In genomic region chr20:48797275-48797825, GRCh38 we compare ENCODE assay signal across 9 cellular contexts. TPM values are rescaled to one million over a fixed set of nuclear protein-coding genes. Genes with fewer than 3 reads are reported as not detected.
DNase-seq lines count a peak whose midpoint lies in the region; ATAC-seq and TF ChIP-seq lines count a peak whose summit lies in the region.
"Had no signal": no experiment of that assay in that cellular context is flagged by ENCODE, and none has a peak within 500 bp of the region (broad histone marks: within the 10 kb centered on the region; RNA-seq: fewer than 3 reads in every experiment).

No MANE protein-coding gene starts in this region.

- H3K4me2 ChIP-seq in neuronal stem cell (ENCODE audit: insufficient read depth, low read length, poor library complexity, severe bottlenecking), result no peak overlapping the region

- H3K4me3 Mint-ChIP-seq in CD8-positive, alpha-beta T cell, result no peak overlapping the region
- peak overlapping the region; percentile 80 for H3K4me3 Mint-ChIP-seq in T-helper 17 cell

- peak overlapping the region; percentile 82 for H3K18ac ChIP-seq in neuronal stem cell (ENCODE audit: low read length)

- H2BK15ac ChIP-seq in neuronal stem cell (ENCODE audit: low read length), result no peak overlapping the region

- no peaks in the 10 kb centered on the region for H3K36me3 ChIP-seq in CD8-positive, alpha-beta T cell (ENCODE audit: insufficient read depth, low read length)
- peaks cover 0 to 5% (median 0%) of the 10 kb centered on the region in 9 donors for H3K36me3 ChIP-seq in heart left ventricle
- H3K36me3 ChIP-seq in neuronal stem cell (replicated peaks in 1 of 2; ENCODE audit: control insufficient read depth in 2 of 2, insufficient read depth in 2 of 2, low read length in 2 of 2), result peaks cover 0 to 8% of the 10 kb centered on the region in 2 donors

- no peaks in the 10 kb centered on the region for H3K9me3 Mint-ChIP-seq in CD8-positive, alpha-beta T cell

- H3K36me3 Mint-ChIP-seq in CD8-positive, alpha-beta T cell, result peaks cover 21% of the 10 kb centered on the region
- H3K36me3 Mint-ChIP-seq in T-helper 17 cell (ENCODE audit: low read depth), result peaks cover 3% of the 10 kb centered on the region

- H3K4me1 Mint-ChIP-seq in CD8-positive, alpha-beta T cell (ENCODE audit: low read depth), result peaks cover 87% of the 10 kb centered on the region
- H3K4me1 Mint-ChIP-seq in T-helper 17 cell, result peaks cover 53% of the 10 kb centered on the region

- H3K9ac ChIP-seq in neuronal stem cell (ENCODE audit: low read depth, low read length, poor library complexity), result peak overlapping the region; percentile 45

- POLR2A ChIA-PET in CD8-positive, alpha-beta T cell (lab: Charles Lee), result interaction anchor here (0.5 to 0.7 kb wide), 2 partner anchors 21 to 103 kb away, joined by 3 to 4 read pairs; no protein-coding TSS in a partner anchor

- peak overlapping the region; percentile 79 for H3K27ac Mint-ChIP-seq in CD8-positive, alpha-beta T cell
- peak overlapping the region; percentile 88 for H3K27ac Mint-ChIP-seq in T-helper 17 cell

- no peaks in the 10 kb centered on the region for H3K27me3 ChIP-seq in CD8-positive, alpha-beta T cell (ENCODE audit: insufficient read depth, low read length)
- H3K27me3 ChIP-seq in heart left ventricle, result no peaks in the 10 kb centered on the region
- H3K27me3 ChIP-seq in neuronal stem cell (ENCODE audit: control insufficient read depth in 3 of 3, insufficient read depth in 3 of 3, low read depth in 1 of 3, low read length in 3 of 3), result no peaks in the 10 kb centered on the region

- H3K9me3 ChIP-seq in CD8-positive, alpha-beta T cell (ENCODE audit: low read length), result no peaks in the 10 kb centered on the region
- H3K9me3 ChIP-seq in T-helper 17 cell (ENCODE audit: control insufficient read depth, low read length, poor library complexity, severe bottlenecking) (no peaks in the 10 kb centered on the region), heart left ventricle (no peaks in the 10 kb centered on the region), neuronal stem cell (replicated peaks in 1 of 2; ENCODE audit: control insufficient read depth in 2 of 2, insufficient read depth in 1 of 2, low read depth in 1 of 2, low read length in 2 of 2) (peaks cover 0 to 4% of the 10 kb centered on the region in 2 donors)

- no peak overlapping the region for H4K8ac ChIP-seq in neuronal stem cell (ENCODE audit: low read depth, low read length)

- no peak overlapping the region for H3K14ac ChIP-seq in neuronal stem cell (ENCODE audit: low read length)

- H2BK120ac ChIP-seq in neuronal stem cell (ENCODE audit: low read depth, low read length), result no peak overlapping the region

- H3K4ac ChIP-seq in neuronal stem cell (ENCODE audit: low read length), result peak overlapping the region; percentile 39

- no peak for TF ChIP-seq POLR2A in heart left ventricle (IDR thresholded peaks at IDR 0.05)

- no peak for ATAC-seq in CD8-positive, alpha-beta T cell
- peak; percentile 12 for ATAC-seq in T-helper 17 cell
- ATAC-seq in heart left ventricle, result peak; percentile 27 to 71 (median 50)
- ATAC-seq in GM21723 (IDR thresholded peaks at IDR 0.05; ENCODE audit: unreplicated experiment), result no peak

- H3K27ac ChIP-seq in CD8-positive, alpha-beta T cell (ENCODE audit: low read depth, low read length), result no peak overlapping the region
- H3K27ac ChIP-seq in heart left ventricle, result peak overlapping the region in 1 of 12 donors; percentile 66
- H3K27ac ChIP-seq in neuronal stem cell (replicated peaks; ENCODE audit: low read length), result peak overlapping the region; percentile 17

- no peak overlapping the region for H3K4me3 ChIP-seq in CD8-positive, alpha-beta T cell (ENCODE audit: low read depth, low read length)
- H3K4me3 ChIP-seq in heart left ventricle (no peak overlapping the region), neuronal stem cell (ENCODE audit: low read length in 2 of 2) (no peak overlapping the region)
- H3K4me3 ChIP-seq: lung had no signal

- H3K27me3 Mint-ChIP-seq in CD8-positive, alpha-beta T cell (ENCODE audit: low read depth), result no peaks in the 10 kb centered on the region
- H3K27me3 Mint-ChIP-seq in T-helper 17 cell, result no peaks in the 10 kb centered on the region

- peak overlapping the region; percentile 53 for H3K23ac ChIP-seq in neuronal stem cell (ENCODE audit: low read depth, low read length, poor library complexity)

- intact Hi-C loops in CD8-positive, alpha-beta T cell (cut with DNase I, micrococcal nuclease), result no loop called here
- intact Hi-C loops in heart left ventricle (cut with DNase I), result no loop called here

- H2BK12ac ChIP-seq in neuronal stem cell (ENCODE audit: low read length), result no peak overlapping the region

- no peak for DNase-seq in CD8-positive, alpha-beta T cell
- DNase-seq in T-helper 17 cell (no peak), heart left ventricle (peak in 3 of 5 donors; percentile 48 to 74 (median 57)), neuronal stem cell (ENCODE audit: low spot score) (no peak), NCI-H524 treated with DMSO at 0.1 percent for 48 hours (lab: John Stamatoyannopoulos, UW) (no peak), NCI-H774 (lab: John Stamatoyannopoulos, UW) (no peak), DMS153 treated with DMSO at 0.1 percent for 48 hours (lab: John Stamatoyannopoulos, UW; ENCODE audit: unreplicated experiment) (no peak)

- no peak overlapping the region for H2AFZ ChIP-seq in neuronal stem cell (ENCODE audit: low read length)

- CTCF ChIA-PET in CD8-positive, alpha-beta T cell (lab: Charles Lee), result no interaction called here

- no peak overlapping the region for H4K91ac ChIP-seq in neuronal stem cell (ENCODE audit: low read depth, low read length, poor library complexity)

- WGBS in heart left ventricle, 4 donors, result 82 to 88% (median 86%) methylated on average over 15 of the region's 15 CpGs
- no CpG with 5 or more reads among the region's 15 CpGs for WGBS in neuronal stem cell (ENCODE audit: extremely low coverage in 2 of 2, insufficient read length in 2 of 2, insufficient replicate concordance in 1 of 2), 2 donors

- no peaks in the 10 kb centered on the region for H3K79me1 ChIP-seq in neuronal stem cell (ENCODE audit: low read depth, low read length)

- H2AK5ac ChIP-seq in neuronal stem cell (ENCODE audit: low read depth, low read length), result peak overlapping the region; percentile 89

- no peak for TF ChIP-seq CTCF in CD8-positive, alpha-beta T cell (IDR thresholded peaks at IDR 0.05)
- TF ChIP-seq CTCF in heart left ventricle (IDR thresholded peaks at IDR 0.05), result no peak

- peak overlapping the region; percentile 27 for H2BK5ac ChIP-seq in neuronal stem cell (ENCODE audit: low read length)

- peaks cover 58% of the 10 kb centered on the region for H3K4me1 ChIP-seq in CD8-positive, alpha-beta T cell (ENCODE audit: insufficient read depth, low read length)
- H3K4me1 ChIP-seq in heart left ventricle (peaks cover 0 to 65% (median 14%) of the 10 kb centered on the region in 12 donors), neuronal stem cell (ENCODE audit: control insufficient read depth in 2 of 2, insufficient read depth in 1 of 2, low read depth in 1 of 2, low read length in 2 of 2) (peaks cover 31 to 61% of the 10 kb centered on the region in 2 donors)

RNA-seq across cellular contexts. Expression of gene PREX1, which starts 30.4 kb away (rescaled TPM):
- 100 to 1,000 TPM; 111 to 117 TPM for total RNA-seq in CD8-positive, alpha-beta T cell
- total RNA-seq in T-helper 17 cell (100 to 1,000 TPM; 188 to 200 TPM), heart left ventricle (10 to 100 TPM in 6 of 9 donors, 1 to 10 TPM in 3; 7.9 to 41.5 (median 13.8) TPM)
- polyA plus RNA-seq in heart left ventricle, result 10 to 100 TPM in 1 of 2 donors, 1 to 10 TPM in 1; 7.2 to 11.2 TPM
- 10.0 TPM for polyA plus RNA-seq in neuronal stem cell (2013, experiment 1 of 2)
- 10.7 TPM for polyA plus RNA-seq in neuronal stem cell (2013, experiment 2 of 2)

Comparison
In these comparisons a context has a peak if more than half of its experiments do, and no peak if none do; other contexts are left out.
1. ATAC-seq: peak in T-helper 17 cell (single experiment) and heart left ventricle (4 of 4); none in CD8-positive, alpha-beta T cell (single experiment) and GM21723 (single experiment).
2. DNase-seq: peak in heart left ventricle (3 of 5); none in CD8-positive, alpha-beta T cell (0 of 7), T-helper 17 cell (0 of 3), neuronal stem cell (single experiment), NCI-H524 treated with DMSO at 0.1 percent for 48 hours (single experiment), NCI-H774 (single experiment) and DMS153 treated with DMSO at 0.1 percent for 48 hours (single experiment).